9 cellular contexts compared by ENCODE assay signal in the genomic region with DNA sequence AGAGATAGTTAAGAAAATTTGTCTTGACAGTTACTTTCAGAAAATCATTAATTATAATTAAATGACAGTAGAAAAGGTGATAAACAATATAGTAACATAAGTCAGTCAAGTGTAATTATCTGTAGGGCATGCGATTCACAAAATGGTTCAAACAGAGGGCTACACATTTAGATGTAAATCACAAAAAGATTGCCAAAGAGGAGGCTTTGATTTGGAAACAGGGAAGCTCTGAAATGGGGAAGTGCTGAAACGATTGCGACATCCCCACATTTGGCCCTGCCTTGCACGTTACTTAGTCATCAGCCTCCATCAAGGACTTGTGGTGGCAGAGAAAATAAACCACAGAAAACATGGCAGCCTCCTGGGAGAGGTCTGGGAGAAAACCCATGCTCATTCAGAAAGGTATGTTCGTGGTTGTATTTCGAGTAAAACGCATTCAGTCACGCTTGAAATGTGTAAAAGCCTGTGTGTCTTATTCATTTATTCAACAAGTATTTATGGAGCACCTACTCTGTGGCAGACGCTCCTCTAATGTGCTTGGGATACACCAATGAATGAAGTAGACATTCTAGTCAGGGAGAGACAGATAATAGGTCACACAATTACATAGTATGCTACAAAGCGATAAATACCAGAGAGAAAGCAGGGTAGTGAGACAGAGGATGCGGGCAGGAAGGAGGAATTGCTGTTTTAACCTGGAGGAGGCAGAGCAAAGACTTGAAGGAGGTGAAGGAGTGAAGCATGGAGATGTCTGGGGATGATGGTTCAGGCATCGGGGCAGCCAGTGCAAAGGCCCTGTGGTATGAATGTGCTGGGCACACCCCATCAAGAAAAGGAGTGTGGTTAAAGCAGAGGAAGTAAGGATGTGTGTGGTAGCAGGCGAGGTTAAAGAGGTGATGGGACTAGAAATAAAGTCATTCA. TPM values are rescaled to one million over a fixed set of nuclear protein-coding genes. Genes with fewer than 3 reads are reported as not detected.
DNase-seq lines count a peak whose midpoint lies in the region; ATAC-seq and TF ChIP-seq lines count a peak whose summit lies in the region.
"Had no signal": no experiment of that assay in that cellular context is flagged by ENCODE, and none has a peak within 500 bp of the region (broad histone marks: within the 10 kb centered on the region; RNA-seq: fewer than 3 reads in every experiment).

No MANE protein-coding gene starts in this region.

- H3K36me3 ChIP-seq in ascending aorta (no peaks in the 10 kb centered on the region), transverse colon (no peaks in the 10 kb centered on the region)

- H3K4me3 ChIP-seq in AG10803 (ENCODE audit: low read length): no peak overlapping the region
- H3K4me3 ChIP-seq in ascending aorta: no peak overlapping the region
- H3K4me3 ChIP-seq in transverse colon: no peak overlapping the region

- H3K4me1 ChIP-seq in ascending aorta: no peaks in the 10 kb centered on the region
- H3K4me1 ChIP-seq in transverse colon: peaks cover 0 to 11% (median 3%) of the 10 kb centered on the region in 4 donors

- H3K27ac ChIP-seq in ascending aorta: no peak overlapping the region
- peak overlapping the region in 3 of 4 donors; percentile 11 to 20 (median 16) for H3K27ac ChIP-seq in transverse colon

- TF ChIP-seq CTCF in AG10803 (conservative IDR thresholded peaks at IDR 0.05; ENCODE audit: low read length) (no peak), ascending aorta (IDR thresholded peaks at IDR 0.05) (no peak), transverse colon (IDR thresholded peaks at IDR 0.05) (no peak)

- TF ChIP-seq EP300 in transverse colon (IDR thresholded peaks at IDR 0.05; ENCODE audit: low read depth): no peak

- H3K9me3 ChIP-seq in ascending aorta (no peaks in the 10 kb centered on the region), transverse colon (no peaks in the 10 kb centered on the region)

- in situ Hi-C loops in transverse colon (cut with MboI; ENCODE audit: low pct_ligation_motif_present in 1 of 4, low pct_unique_long_range_greater_than_20kb in 1 of 4, low sequenced_read_pairs in 3 of 4): no loop called here

- ATAC-seq in GM18519 (IDR thresholded peaks at IDR 0.05; ENCODE audit: low FRiP score, unreplicated experiment) (peak; percentile 51), HG02981 (IDR thresholded peaks at IDR 0.05; ENCODE audit: unreplicated experiment) (peak; percentile 51), left colon (peak; percentile 29)

- intact Hi-C loops in ascending aorta (cut with DNase I) (no loop called here), left colon (cut with DNase I, micrococcal nuclease) (no loop called here), transverse colon (cut with DNase I; ENCODE audit: low total_unique reads) (no loop called here)

- 71 to 78% methylated on average over 10 to 13 of the region's 13 CpGs for WGBS in transverse colon (ENCODE audit: low coverage in 1 of 2), 2 donors

- H3K27me3 ChIP-seq in ascending aorta (no peaks in the 10 kb centered on the region), transverse colon (no peaks in the 10 kb centered on the region)

- no peak for TF ChIP-seq POLR2A in transverse colon (IDR thresholded peaks at IDR 0.05)

- DNase-seq in AG10803 (ENCODE audit: low read depth): peak; percentile 99
- DNase-seq in NCI-H2196 (lab: John Stamatoyannopoulos, UW; ENCODE audit: unreplicated experiment): peak; percentile 59
- peak; percentile 31 to 87 for DNase-seq in ascending aorta (ENCODE audit: low spot score in 2 of 2)
- peak; percentile 46 to 53 for DNase-seq in left colon
- peak; percentile 68 for DNase-seq in transverse colon
- no peak for DNase-seq in NCI-H2081 treated with DMSO at 0.1 percent for 48 hours (lab: John Stamatoyannopoulos, UW)
- DNase-seq: natural killer cell had no signal

RNA-seq across cellular contexts. Expression of a gene that starts 7.8 kb away (rescaled TPM):
- 7.1 TPM for total RNA-seq in ascending aorta
- total RNA-seq in left colon: 100 to 1,000 TPM; 301 to 304 TPM
- total RNA-seq in transverse colon: 100 to 1,000 TPM; 273 to 667 (median 572) TPM

Comparison
In these comparisons a context has a peak if more than half of its experiments do, and no peak if none do; other contexts are left out.
1. H3K27ac ChIP-seq: peak in transverse colon (3 of 4); none in ascending aorta (0 of 2).
2. RNA of a gene that starts 7.8 kb away (total RNA-seq): 273 to 667 TPM in transverse colon and 301 to 304 TPM in left colon; 7.1 TPM in ascending aorta (single experiment); every median in the first group is over 10 times any median in the second.
3. Peak in every context shown above with its lines, with median percentiles within 50 percentile points of each other: ATAC-seq.